ENCODE assay signal across 22 cellular contexts in the genomic region with DNA sequence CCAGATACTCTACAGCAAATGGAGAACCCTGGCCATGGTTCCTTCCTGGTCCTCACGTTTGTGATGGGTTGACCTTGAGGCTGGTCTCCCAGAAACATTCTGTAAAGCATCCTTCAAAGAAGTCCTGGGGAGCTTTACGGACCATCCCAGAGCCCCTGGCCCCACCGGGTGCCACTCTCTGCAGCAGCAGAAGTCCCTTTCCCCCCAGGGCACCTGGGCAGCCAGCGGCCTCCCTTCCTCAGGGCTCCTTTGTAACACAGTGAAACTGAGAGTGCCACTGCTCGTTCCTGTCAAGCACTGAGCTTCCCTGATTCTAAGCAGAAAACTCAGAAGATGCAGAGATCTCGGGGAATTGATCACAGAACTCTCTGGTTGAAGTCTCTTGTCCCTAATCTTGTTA.
DNase-seq lines count a peak whose midpoint lies in the region; FAIRE-seq and TF ChIP-seq lines count a peak whose summit lies in the region.
"Had no signal": no experiment of that assay in that cellular context is flagged by ENCODE, and none has a peak within 500 bp of the region (broad histone marks: within the 10 kb centered on the region; RNA-seq: fewer than 3 reads in every experiment).

No MANE protein-coding gene starts in this region.

- TF ChIP-seq CTCF in MM.1S (IDR thresholded peaks at IDR 0.05; ENCODE audit: low read length): no peak
- no peak for TF ChIP-seq CTCF in bronchial epithelial cell (IDR thresholded peaks at IDR 0.05; ENCODE audit: insufficient read depth, low read length, severe bottlenecking)
- TF ChIP-seq CTCF in osteoblast (IDR thresholded peaks at IDR 0.05; ENCODE audit: extremely low read depth, low read depth, low read length): no peak

- no peaks in the 10 kb centered on the region for H4K20me1 ChIP-seq in MM.1S (ENCODE audit: insufficient read depth, low read length)
- no peaks in the 10 kb centered on the region for H4K20me1 ChIP-seq in osteoblast (ENCODE audit: insufficient read depth, low read length)
- H4K20me1 ChIP-seq: BLaER1 treated with 17β-estradiol and CSF1 and Interleukin-3, amounts not matched to agents 10 nM and 100 nM had no signal

- no peak overlapping the region for H3K4me2 ChIP-seq in MM.1S (ENCODE audit: low read depth, low read length)
- H3K4me2 ChIP-seq in neuronal stem cell (ENCODE audit: insufficient read depth, low read length, poor library complexity, severe bottlenecking): no peak overlapping the region
- no peak overlapping the region for H3K4me2 ChIP-seq in osteoblast (ENCODE audit: insufficient read depth, low read length)
- H3K4me2 ChIP-seq: A549; BLaER1 treated with 17β-estradiol and CSF1 and Interleukin-3, amounts not matched to agents 10 nM and 100 nM had no signal

- FAIRE-seq in bronchial epithelial cell (lab: Jason Lieb, UNC): peak; percentile 77
- FAIRE-seq: A549, GM12878, GM12892, GM18507, GM19239 had no signal

- H2AFZ ChIP-seq in MM.1S (ENCODE audit: low read length) (no peak overlapping the region), neuronal stem cell (ENCODE audit: low read length) (no peak overlapping the region), osteoblast (ENCODE audit: low read length) (no peak overlapping the region)

- H3K14ac ChIP-seq in neuronal stem cell (ENCODE audit: low read length): no peak overlapping the region

- no peak overlapping the region for H2AK5ac ChIP-seq in neuronal stem cell (ENCODE audit: low read depth, low read length)

- H3K27me3 ChIP-seq in MM.1S (replicated peaks; ENCODE audit: insufficient read depth, low read length): no peaks in the 10 kb centered on the region
- H3K27me3 ChIP-seq in bronchial epithelial cell (ENCODE audit: control insufficient read depth, insufficient read depth, low read length): no peaks in the 10 kb centered on the region
- H3K27me3 ChIP-seq in neuronal stem cell (ENCODE audit: control insufficient read depth in 3 of 3, insufficient read depth in 3 of 3, low read depth in 1 of 3, low read length in 3 of 3): peaks cover 0 to 2% (median 0%) of the 10 kb centered on the region in 3 experiments
- no peaks in the 10 kb centered on the region for H3K27me3 ChIP-seq in osteoblast (ENCODE audit: insufficient read depth, low read length)
- H3K27me3 ChIP-seq: BLaER1 treated with 17β-estradiol and CSF1 and Interleukin-3, amounts not matched to agents 10 nM and 100 nM had no signal

- no CpG with 5 or more reads among the region's 6 CpGs for WGBS in neuronal stem cell (ENCODE audit: extremely low coverage in 2 of 2, insufficient read length in 2 of 2, insufficient replicate concordance in 1 of 2), 2 donors

- H3K27ac ChIP-seq in MM.1S (ENCODE audit: low read length) (no peak overlapping the region), neuronal stem cell (replicated peaks; ENCODE audit: low read length) (no peak overlapping the region), osteoblast (ENCODE audit: low read depth, low read length) (no peak overlapping the region)
- H3K27ac ChIP-seq: 22Rv1; A549; BLaER1 treated with 17β-estradiol and CSF1 and Interleukin-3, amounts not matched to agents 10 nM and 100 nM had no signal

- H3K36me3 ChIP-seq in MM.1S (replicated peaks; ENCODE audit: insufficient read depth, low read length) (no peaks in the 10 kb centered on the region), bronchial epithelial cell (ENCODE audit: control insufficient read depth, insufficient read depth, low read length) (no peaks in the 10 kb centered on the region), neuronal stem cell (replicated peaks in 1 of 2; ENCODE audit: control insufficient read depth in 2 of 2, insufficient read depth in 2 of 2, low read length in 2 of 2) (no peaks in the 10 kb centered on the region), osteoblast (ENCODE audit: insufficient read depth, low read length) (no peaks in the 10 kb centered on the region)

- no peak overlapping the region for H4K8ac ChIP-seq in neuronal stem cell (ENCODE audit: low read depth, low read length)

- H3F3A ChIP-seq in MM.1S (ENCODE audit: insufficient read depth, low read length): no peaks in the 10 kb centered on the region

- H3K18ac ChIP-seq in neuronal stem cell (ENCODE audit: low read length): peak overlapping the region; percentile 46

- H3K9ac ChIP-seq in MM.1S (ENCODE audit: low read length): no peak overlapping the region
- H3K9ac ChIP-seq in neuronal stem cell (ENCODE audit: low read depth, low read length, poor library complexity): no peak overlapping the region
- H3K9ac ChIP-seq: BLaER1 treated with 17β-estradiol and CSF1 and Interleukin-3, amounts not matched to agents 10 nM and 100 nM had no signal

- H3K4me1 ChIP-seq in MM.1S (ENCODE audit: low read length) (no peaks in the 10 kb centered on the region), neuronal stem cell (ENCODE audit: control insufficient read depth in 2 of 2, insufficient read depth in 1 of 2, low read depth in 1 of 2, low read length in 2 of 2) (peaks cover 0 to 15% of the 10 kb centered on the region in 2 donors), osteoblast (ENCODE audit: insufficient read depth, low read length) (no peaks in the 10 kb centered on the region)
- H3K4me1 ChIP-seq: A549 had no signal

- H3K79me2 ChIP-seq in MM.1S (ENCODE audit: low read length) (no peaks in the 10 kb centered on the region), osteoblast (ENCODE audit: insufficient read depth, low read length) (no peaks in the 10 kb centered on the region)

- no peaks in the 10 kb centered on the region for H3K9me2 ChIP-seq in MM.1S (replicated peaks; ENCODE audit: insufficient read depth, low read length)

- no peak overlapping the region for H2BK120ac ChIP-seq in neuronal stem cell (ENCODE audit: low read depth, low read length)

- H3K9me3 ChIP-seq in MM.1S (replicated peaks; ENCODE audit: insufficient read depth, low read length) (no peaks in the 10 kb centered on the region), neuronal stem cell (replicated peaks in 1 of 2; ENCODE audit: control insufficient read depth in 2 of 2, insufficient read depth in 1 of 2, low read depth in 1 of 2, low read length in 2 of 2) (peaks cover 4 to 7% of the 10 kb centered on the region in 2 donors), osteoblast (ENCODE audit: low read depth, low read length) (no peaks in the 10 kb centered on the region)
- H3K9me3 ChIP-seq: A549 had no signal

- no peak overlapping the region for H3K4me3 ChIP-seq in MM.1S (ENCODE audit: low read length)
- no peak overlapping the region for H3K4me3 ChIP-seq in bronchial epithelial cell (ENCODE audit: low read depth, low read length)
- H3K4me3 ChIP-seq in neuronal stem cell (ENCODE audit: low read length in 2 of 2): no peak overlapping the region
- H3K4me3 ChIP-seq in osteoblast (ENCODE audit: insufficient read depth, low read length): no peak overlapping the region
- H3K4me3 ChIP-seq: A549; BLaER1 treated with 17β-estradiol and CSF1 and Interleukin-3, amounts not matched to agents 10 nM and 100 nM; GM12878 had no signal

- no peak overlapping the region for H2BK15ac ChIP-seq in neuronal stem cell (ENCODE audit: low read length)

- no peak overlapping the region for H3K4ac ChIP-seq in neuronal stem cell (ENCODE audit: low read length)

- H3K23ac ChIP-seq in neuronal stem cell (ENCODE audit: low read depth, low read length, poor library complexity): no peak overlapping the region

- H4K91ac ChIP-seq in neuronal stem cell (ENCODE audit: low read depth, low read length, poor library complexity): no peak overlapping the region

- no peak overlapping the region for H2BK12ac ChIP-seq in neuronal stem cell (ENCODE audit: low read length)

- DNase-seq in MM.1S (peak; percentile 19), bronchial epithelial cell (ENCODE audit: low read depth) (no peak), neuronal stem cell (ENCODE audit: low spot score) (no peak), DMS79 (lab: John Stamatoyannopoulos, UW) (no peak), NCI-H526 treated with DMSO at 0.1 percent for 48 hours (lab: John Stamatoyannopoulos, UW) (no peak), osteoblast (ENCODE audit: insufficient read length, low spot score, missing footprints) (no peak)
- DNase-seq: AML-193; CD4-positive, alpha-beta memory T cell; CD4-positive, CD25-positive, alpha-beta regulatory T cell; CD8-positive, alpha-beta memory T cell; COR-L47; DMS 273 treated with DMSO at 0.1 percent for 48 hours; DND-41; EL; GDM1 had no signal

- no peak overlapping the region for H2BK5ac ChIP-seq in neuronal stem cell (ENCODE audit: low read length)

- H3K79me1 ChIP-seq in neuronal stem cell (ENCODE audit: low read depth, low read length): no peaks in the 10 kb centered on the region
